In the genomic region with DNA sequence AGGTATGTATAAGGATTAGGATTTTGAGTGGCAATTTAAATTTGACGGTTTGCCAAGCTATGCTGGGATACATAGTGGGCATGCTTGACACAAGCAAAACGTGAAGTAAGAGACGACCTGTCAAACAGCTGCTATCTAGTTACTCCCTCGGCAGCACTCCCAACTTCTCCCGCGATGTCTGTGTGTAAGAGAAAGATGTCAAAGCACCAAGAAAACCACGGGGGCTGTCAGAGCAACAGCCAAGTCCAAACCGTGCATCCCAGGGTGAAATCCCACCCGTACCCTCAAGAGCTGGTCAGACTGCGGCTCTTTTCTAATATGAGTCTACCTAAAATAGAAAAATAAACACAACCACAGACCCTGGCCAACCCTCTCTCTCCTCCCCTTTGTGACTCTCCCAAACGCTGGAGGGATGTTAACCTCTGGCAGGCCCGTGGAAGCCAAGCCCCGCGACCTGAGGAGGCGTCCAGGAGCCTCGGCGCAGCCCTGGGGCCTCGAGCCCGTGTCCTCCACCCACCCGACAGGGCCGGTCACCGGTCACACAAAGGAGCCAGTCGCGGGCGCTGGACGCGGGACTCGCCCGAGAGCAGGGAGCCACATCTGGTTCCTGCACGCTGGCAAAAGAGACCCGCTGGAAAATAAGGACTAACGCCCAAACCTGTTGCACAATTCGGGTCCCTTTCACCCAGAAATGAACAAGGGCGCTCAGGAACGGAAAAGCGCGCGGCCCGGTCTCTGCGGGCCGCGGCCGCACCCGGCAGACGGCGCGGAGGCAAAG, we compare ENCODE assay signal across 8 cellular contexts. TPM values are rescaled to one million over a fixed set of nuclear protein-coding genes. Genes with fewer than 3 reads are reported as not detected.
A peak's percentile ranks its signal among the peaks of the same experiment; 100 is the strongest.
DNase-seq lines count a peak whose midpoint lies in the region; ATAC-seq and TF ChIP-seq lines count a peak whose summit lies in the region.

No MANE protein-coding gene starts in this region.

- DNase-seq in SIG-M5 treated with dmso at 0.1 percent for 504 hours (lab: John Stamatoyannopoulos, UW; ENCODE audit: unreplicated experiment), result peak; percentile 43
- DNase-seq in SIG-M5 (lab: John Stamatoyannopoulos, UW), result no peak
- peak; percentile 41 for DNase-seq in HEK293T (ENCODE audit: extremely low spot score)
- DNase-seq in MV-4-11 (lab: John Stamatoyannopoulos, UW), result peak; percentile 16
- peak; percentile 64 for DNase-seq in endodermal cell
- DNase-seq in medulla oblongata (ENCODE audit: extremely low spot score), result peak; percentile 68
- peak; percentile 38 for DNase-seq in stromal cell of bone marrow (ENCODE audit: low read depth)

- POLR2A ChIA-PET in HEK293T (lab: Yijun Ruan, JAX), result interaction anchor here (0.7 kb wide), 1 partner anchor 61 kb away, joined by 3 read pairs; no protein-coding TSS in a partner anchor

- whole genome bisulfite sequencing in endodermal cell (ENCODE audit: insufficient coverage in 1 of 2, insufficient read length in 1 of 2), 2 experiments, result 0 to 1% methylated on average over 14 to 47 of the region's 47 CpGs

- no peaks in the 10 kb centered on the region for H3K9me3 ChIP-seq in endodermal cell (ENCODE audit: control insufficient read depth, low read length)

- CTCF ChIA-PET in HEK293T (lab: Yijun Ruan, JAX), result no interaction called here

- no peaks in the 10 kb centered on the region for H3K4me1 ChIP-seq in endodermal cell (ENCODE audit: control insufficient read depth, insufficient read depth, low read length)

- H3K36me3 ChIP-seq in endodermal cell (ENCODE audit: control insufficient read depth, insufficient read depth, low read length), result no peaks in the 10 kb centered on the region

- ATAC-seq in activated CD4-positive, CD25-positive, alpha-beta regulatory T cell treated with anti-CD3 and anti-CD28 coated beads, Interleukin-2, amount 50 U/mL, for 24 hours, result peak; percentile 10 to 11

- peaks cover 20% of the 10 kb centered on the region for H3K4me1 Mint-ChIP-seq in endodermal cell

- peak overlapping the region; percentile 76 for H3K9ac ChIP-seq in endodermal cell (ENCODE audit: extremely low read depth, low read length, poor library complexity, severe bottlenecking)

- H3K27me3 Mint-ChIP-seq in endodermal cell (ENCODE audit: insufficient read depth), result peaks cover 6% of the 10 kb centered on the region

- peak overlapping the region; percentile 88 for H3K27ac ChIP-seq in endodermal cell (ENCODE audit: low read depth, low read length)

- H3K4me3 Mint-ChIP-seq in endodermal cell, result peak overlapping the region; percentile 83

- no peaks in the 10 kb centered on the region for H3K36me3 Mint-ChIP-seq in endodermal cell (ENCODE audit: low read depth)

- peak overlapping the region; percentile 91 for H3K4me3 ChIP-seq in endodermal cell (ENCODE audit: low read length)

- peak overlapping the region; percentile 44 for H3K27ac Mint-ChIP-seq in endodermal cell

- no peaks in the 10 kb centered on the region for H3K27me3 ChIP-seq in endodermal cell (ENCODE audit: control insufficient read depth, insufficient read depth, low read length, poor library complexity, severe bottlenecking)

- H3K9me3 Mint-ChIP-seq in endodermal cell, result no peaks in the 10 kb centered on the region

- TF ChIP-seq CTCF in endodermal cell (conservative IDR thresholded peaks at IDR 0.05), result no peak

TF ChIP-seq in HEK293T, 16 proteins besides CTCF, POLR2A, EP300 and RAD21:
- TF ChIP-seq L3MBTL2 (conservative IDR thresholded peaks at IDR 0.05) (0 out of 2 replicates have a peak, but pooled peaks have one; percentile 21), SUZ12 (IDR thresholded peaks at IDR 0.05) (no peak)

RNA-seq across cellular contexts. Expression of gene SESTD1, which starts 1.0 kb away (rescaled TPM):
- total RNA-seq in endodermal cell, result 10 to 100 TPM; 51.3 to 75.4 TPM
- 63.4 TPM for polyA plus RNA-seq in endodermal cell (2013, experiment 1 of 2)
- polyA plus RNA-seq in endodermal cell (2013, experiment 2 of 2), result 59.7 TPM
